ENCODE assay signal across 1 cellular context in the genomic region with DNA sequence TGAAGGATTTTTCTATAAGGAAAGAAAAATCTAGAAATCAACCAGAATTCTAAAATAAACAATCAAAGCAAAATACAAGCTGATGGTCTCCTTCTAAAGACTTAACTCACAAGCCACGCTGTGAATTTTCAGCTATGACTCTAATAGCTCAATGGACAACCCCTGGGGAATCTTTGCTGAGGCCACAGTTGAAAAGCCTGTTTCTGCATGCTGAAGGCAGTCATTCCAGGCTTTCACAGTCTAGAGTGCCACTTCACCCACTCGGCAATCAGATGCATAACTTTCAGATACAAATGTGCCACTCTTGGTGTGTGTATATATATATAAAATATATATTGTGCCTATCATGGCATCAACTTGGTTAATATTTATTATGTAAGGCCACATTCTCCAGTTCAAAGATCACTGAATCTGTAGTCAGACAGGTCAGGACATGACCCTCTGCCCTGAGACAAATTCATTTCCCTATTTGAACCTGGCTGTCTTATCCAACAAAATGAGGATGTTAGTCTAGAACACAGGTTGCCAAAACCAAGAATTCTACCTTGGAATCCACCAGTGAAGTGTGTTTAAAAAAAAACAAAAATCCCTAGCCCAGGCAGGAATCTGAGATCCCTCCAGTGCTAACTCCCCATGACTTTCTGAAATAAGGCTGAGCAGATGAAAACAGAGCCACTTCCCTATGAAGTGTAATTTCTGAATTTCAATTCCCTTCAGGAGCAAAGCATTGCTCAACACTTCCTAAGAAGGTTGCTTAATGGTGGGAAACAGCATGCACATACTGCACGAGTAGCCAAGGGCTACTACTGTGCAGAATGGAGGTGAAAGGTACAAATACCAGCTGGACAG.
TF ChIP-seq lines count a peak whose summit lies in the region.

No MANE protein-coding gene starts in this region.

TF ChIP-seq in GM12878, 131 proteins besides CTCF, POLR2A, EP300 and RAD21 (continued from another document):
- no peak for TF ChIP-seq CHD1 (IDR thresholded peaks at IDR 0.05; ENCODE audit: low read depth, low read length)
- TF ChIP-seq MEF2B (IDR thresholded peaks at IDR 0.05; ENCODE audit: partially characterized antibody, poor library complexity, severe bottlenecking), result peak; percentile 65
- no peak for TF ChIP-seq YY1 (IDR thresholded peaks at IDR 0.05; ENCODE audit: low read depth, low read length)
- TF ChIP-seq TCF12 (IDR thresholded peaks at IDR 0.05; ENCODE audit: low read depth, low read length), result no peak
- TF ChIP-seq NR2F1 (conservative IDR thresholded peaks at IDR 0.05), result no peak; the same call in 1 of the 2 replicates
- no peak for TF ChIP-seq POLR2AphosphoS5 (IDR thresholded peaks at IDR 0.05; ENCODE audit: low read length)
